Comparison of ENCODE assay signal across 8 cellular contexts in the genomic region with DNA sequence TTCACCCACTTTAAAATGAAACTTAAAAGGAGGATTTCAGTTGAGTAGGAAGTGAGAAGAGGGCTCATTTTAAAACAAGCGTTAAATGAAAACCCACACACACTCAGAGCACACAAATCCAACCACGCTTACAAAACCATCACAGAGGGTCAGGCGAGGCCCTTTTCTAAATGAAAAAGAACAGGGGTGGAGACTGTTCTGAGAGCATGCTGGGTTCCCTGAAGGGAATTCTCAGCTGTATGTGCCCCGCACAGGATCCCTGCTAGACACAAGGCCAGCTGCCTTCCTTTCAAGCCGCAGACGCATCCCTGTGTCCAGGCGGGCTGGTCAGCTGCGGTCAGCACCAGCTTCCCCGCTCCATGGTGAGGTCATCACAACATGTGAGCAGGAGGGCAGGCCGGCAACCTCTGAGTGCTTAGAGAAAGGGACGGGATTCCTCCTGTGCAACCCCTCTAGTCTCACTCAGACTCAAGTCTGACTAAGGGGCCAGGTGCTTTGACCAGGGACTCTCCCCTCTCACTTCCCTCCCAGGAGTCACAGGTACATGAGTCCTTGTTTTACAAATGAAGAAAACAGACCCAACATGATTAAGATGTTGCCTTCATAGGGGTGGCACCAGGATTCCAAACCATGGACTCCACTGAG.
DNase-seq lines count a peak whose midpoint lies in the region; ATAC-seq and TF ChIP-seq lines count a peak whose summit lies in the region.

No MANE protein-coding gene starts in this region.

- H3K27ac ChIP-seq in Panc1 (ENCODE audit: low read length), result peak overlapping the region; percentile 99
- peak overlapping the region; percentile 90 to 96 (median 91) for H3K27ac ChIP-seq in gastroesophageal sphincter

- no TSS peak for BruUV-seq in Panc1 (replicated peaks; lab: Mats Ljungman, UMichigan)

- H3K4me1 ChIP-seq in Panc1 (ENCODE audit: control insufficient read depth, insufficient read depth, low read length) (peaks cover 93% of the 10 kb centered on the region), gastroesophageal sphincter (peaks cover 25 to 89% (median 64%) of the 10 kb centered on the region in 3 donors)

- POLR2A ChIA-PET in Panc1 (lab: Charles Lee), result interaction anchor here (0.6 to 1.5 kb wide), 4 partner anchors 44 to 64 kb away, joined by 3 to 6 read pairs (median 4); no protein-coding TSS in a partner anchor

- ATAC-seq in GM18868 (IDR thresholded peaks at IDR 0.05; ENCODE audit: unreplicated experiment) (peak; percentile 55), Panc1 (peak; percentile 2; the same call in 1 of the 2 replicates), gastroesophageal sphincter (peak; percentile 55), sciatic nerve (peak; percentile 76), GM21381 (IDR thresholded peaks at IDR 0.05; ENCODE audit: unreplicated experiment) (no peak)

- TF ChIP-seq CTCF in Panc1 (IDR thresholded peaks at IDR 0.05) (no peak), gastroesophageal sphincter (IDR thresholded peaks at IDR 0.05) (no peak)

- no peaks in the 10 kb centered on the region for H3K27me3 ChIP-seq in Panc1 (ENCODE audit: control insufficient read depth, insufficient read depth, low read length)
- no peaks in the 10 kb centered on the region for H3K27me3 ChIP-seq in gastroesophageal sphincter

- H3K4me3 ChIP-seq in Panc1 (ENCODE audit: low read depth in 2 of 2, low read length in 2 of 2) (peak overlapping the region in 1 of 2 experiments; percentile 17; a peak in 1 of 4 replicates), gastroesophageal sphincter (no peak overlapping the region)

- TF ChIP-seq POLR2A in gastroesophageal sphincter (IDR thresholded peaks at IDR 0.05), result peak in 1 of 2 donors; percentile 13

- CTCF ChIA-PET in Panc1 (lab: Charles Lee), result interaction anchor here (0.5 to 0.6 kb wide), 2 partner anchors 10 to 336 kb away, joined by 3 read pairs; no protein-coding TSS in a partner anchor

- whole genome bisulfite sequencing in gastroesophageal sphincter (ENCODE audit: low coverage in 1 of 2), 2 donors, result 0 to 6% methylated on average over 1 to 4 of the region's 11 CpGs

- intact Hi-C loops in Panc1 (cut with micrococcal nuclease; ENCODE audit: unreplicated experiment), result loop anchor here (5.0 to 10.0 kb wide), 3 partner anchors 53 to 356 kb away; no protein-coding TSS in a partner anchor
- intact Hi-C loops in sciatic nerve (cut with DNase I), result no loop called here

- H3K9me3 ChIP-seq in Panc1 (ENCODE audit: control insufficient read depth, insufficient read depth, low read depth, low read length) (peaks cover 11% of the 10 kb centered on the region; the same call in 1 of the 2 replicates), gastroesophageal sphincter (no peaks in the 10 kb centered on the region)

- no peak for DNase-seq in Panc1 (ENCODE audit: low read depth, low spot score)
- peak; percentile 77 for DNase-seq in sciatic nerve (ENCODE audit: low spot score)
- no peak for DNase-seq in activated CD4-positive, alpha-beta T cell treated with anti-CD3 and anti-CD28 coated beads, Interleukin-2, amount 50 U/mL, for 1 hour
- no peak for DNase-seq in activated CD4-positive, alpha-beta T cell treated with anti-CD3 and anti-CD28 coated beads, Interleukin-2, amount 50 U/mL, for 4 hours
- no peak for DNase-seq in NCI-H748 (lab: John Stamatoyannopoulos, UW; ENCODE audit: unreplicated experiment)

- in situ Hi-C loops in Panc1 (cut with HindIII; ENCODE audit: low pct_unique_long_range_greater_than_20kb, low sequenced_read_pairs), result no loop called here

- peaks cover 2% of the 10 kb centered on the region; the same call in 1 of the 2 replicates for H3K36me3 ChIP-seq in Panc1 (ENCODE audit: control insufficient read depth, insufficient read depth, low read length)
- no peaks in the 10 kb centered on the region for H3K36me3 ChIP-seq in gastroesophageal sphincter

- no peak for TF ChIP-seq EP300 in gastroesophageal sphincter (IDR thresholded peaks at IDR 0.05)
